In the genomic region with DNA sequence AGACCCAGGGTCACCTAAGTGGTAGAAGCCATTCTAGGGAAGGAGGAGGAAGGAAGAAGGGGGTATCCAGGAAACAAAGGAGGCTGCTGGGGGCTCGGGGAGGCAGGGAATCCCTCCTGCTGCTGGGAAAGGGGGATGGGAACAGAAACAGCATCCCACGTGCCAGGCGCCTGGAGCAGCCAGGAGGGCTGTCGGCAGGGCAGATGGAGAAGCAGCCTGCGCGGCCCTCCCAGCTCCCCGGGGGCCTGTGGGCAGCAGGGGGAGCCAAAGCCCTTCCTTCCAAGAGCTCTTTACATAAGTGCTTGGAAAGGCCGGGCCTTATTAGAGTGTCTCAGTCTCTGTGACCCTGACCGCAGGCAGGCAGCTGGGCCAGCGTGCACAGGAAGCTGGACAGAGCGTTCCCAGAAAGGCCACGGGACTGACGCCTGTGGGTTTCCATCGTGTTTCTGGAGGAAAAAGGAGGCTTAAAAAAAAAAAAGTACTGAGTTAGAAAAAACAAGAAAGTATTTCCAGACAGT, we compare ENCODE assay signal across 8 cellular contexts. TPM values are rescaled to one million over a fixed set of nuclear protein-coding genes. Genes with fewer than 3 reads are reported as not detected.
A peak's percentile ranks its signal among the peaks of the same experiment; 100 is the strongest.
DNase-seq lines count a peak whose midpoint lies in the region; ATAC-seq and TF ChIP-seq lines count a peak whose summit lies in the region.

No MANE protein-coding gene starts in this region.

- H3K27me3 Mint-ChIP-seq in naive thymus-derived CD8-positive, alpha-beta T cell: no peaks in the 10 kb centered on the region

- H3K9ac ChIP-seq in fibroblast of lung (ENCODE audit: insufficient read depth, low read length): no peak overlapping the region

- H3K4me3 ChIP-seq in fibroblast of lung (replicated peaks in 1 of 4; ENCODE audit: control extremely low read depth in 1 of 4, insufficient read depth in 1 of 4, low read depth in 3 of 4, low read length in 4 of 4): no peak overlapping the region

- DNase-seq in ELR (ENCODE audit: low read depth): peak; percentile 97
- peak; percentile 94 for DNase-seq in HuH-7 (ENCODE audit: low spot score)
- peak; percentile 96 for DNase-seq in RPMI8226
- DNase-seq in activated T-helper 9 cell treated with anti-CD3 and anti-CD28 coated beads, Interleukin-2, amount 50 U/mL, for 16 hours (ENCODE audit: low read depth): peak; percentile 46
- DNase-seq in fibroblast of lung (ENCODE audit: low read depth in 2 of 2): peak; percentile 99
- peak; percentile 60 to 88 (median 70) for DNase-seq in naive thymus-derived CD8-positive, alpha-beta T cell
- DNase-seq in stimulated activated CD8-positive, alpha-beta memory T cell treated with anti-CD3 and anti-CD28 coated beads, Interleukin-7, amount 100 ng/mL, for 48 hours (ENCODE audit: extremely low read depth in 1 of 2, low read depth in 1 of 2): peak; percentile 44 to 47

- no peaks in the 10 kb centered on the region for H3K27me3 ChIP-seq in fibroblast of lung (ENCODE audit: control insufficient read depth, insufficient read depth, low read length)

- peak overlapping the region; percentile 59 to 97 (median 89) for H3K27ac Mint-ChIP-seq in naive thymus-derived CD8-positive, alpha-beta T cell

- H3K9me3 ChIP-seq in fibroblast of lung (ENCODE audit: control insufficient read depth, insufficient read depth, low read depth, low read length): no peaks in the 10 kb centered on the region

- H3K9me3 Mint-ChIP-seq in naive thymus-derived CD8-positive, alpha-beta T cell: no peaks in the 10 kb centered on the region

- no peaks in the 10 kb centered on the region for H4K20me1 ChIP-seq in fibroblast of lung (ENCODE audit: control insufficient read depth, extremely low read depth, insufficient read depth, low read length)

- no peak overlapping the region for H2AFZ ChIP-seq in fibroblast of lung (ENCODE audit: low read length)

- H3K36me3 ChIP-seq in fibroblast of lung (ENCODE audit: control insufficient read depth, insufficient read depth, low read length): peaks cover 38% of the 10 kb centered on the region

- peaks cover 4 to 16% (median 7%) of the 10 kb centered on the region in 4 donors for H3K4me1 Mint-ChIP-seq in naive thymus-derived CD8-positive, alpha-beta T cell

- peaks cover 27% of the 10 kb centered on the region for H3K4me1 ChIP-seq in fibroblast of lung (ENCODE audit: control insufficient read depth, extremely low read depth, insufficient read depth, low read length)

- H3K79me2 ChIP-seq in fibroblast of lung (ENCODE audit: control insufficient read depth, insufficient read depth, low read length): no peaks in the 10 kb centered on the region

- no peak for TF ChIP-seq POLR2A in GM18505 (IDR thresholded peaks at IDR 0.05; ENCODE audit: borderline replicate concordance, extremely low read depth, insufficient read depth, insufficient read length)

- POLR2A ChIA-PET in naive thymus-derived CD8-positive, alpha-beta T cell (lab: Charles Lee): interaction anchor here (0.6 to 2.3 kb wide), 5 partner anchors 10 to 367 kb away, joined by 3 to 14 read pairs (median 6); partner anchors contain the start of gene STOML1

- ATAC-seq in naive thymus-derived CD8-positive, alpha-beta T cell: peak; percentile 98 to 100
- no peak for ATAC-seq in GM18505 (IDR thresholded peaks at IDR 0.05; ENCODE audit: unreplicated experiment)

- peak overlapping the region; percentile 80 for H3K27ac ChIP-seq in fibroblast of lung (ENCODE audit: insufficient read depth, low read length)

- H3K36me3 Mint-ChIP-seq in naive thymus-derived CD8-positive, alpha-beta T cell: no peaks in the 10 kb centered on the region

- no peak overlapping the region for H3K4me3 Mint-ChIP-seq in naive thymus-derived CD8-positive, alpha-beta T cell

- TF ChIP-seq CTCF in fibroblast of lung (conservative IDR thresholded peaks at IDR 0.05 in 1 of 2, IDR thresholded peaks at IDR 0.05 in 1 of 2; ENCODE audit: low read depth in 1 of 2, low read length in 2 of 2): peak; percentile 74 to 76

- H3K4me2 ChIP-seq in fibroblast of lung (ENCODE audit: extremely low read depth, insufficient read depth, low read length): no peak overlapping the region

RNA-seq across cellular contexts. Expression of gene LOXL1, which starts 24.8 kb away (rescaled TPM):
- 65.6 and 91.4 TPM in 2 replicates for total RNA-seq in fibroblast of lung
- 163 and 188 TPM in 2 replicates for polyA plus RNA-seq in fibroblast of lung
- 252 and 290 TPM in 2 replicates for polyA plus RNA-seq in fibroblast of lung (2012)
- 596 and 875 TPM in 2 replicates for polyA minus RNA-seq in fibroblast of lung (ENCODE audit: low replicate concordance)
- 1 to 10 TPM in 1 of 2 experiments, under 1 TPM in 1; 0.80 to 1.9 TPM for total RNA-seq in naive thymus-derived CD8-positive, alpha-beta T cell
- polyA plus RNA-seq in naive thymus-derived CD8-positive, alpha-beta T cell: 1 to 10 TPM; 1.2 to 2.0 (median 1.3) TPM

RNA-seq across cellular contexts. Expression of gene STOML1, which starts 41.0 kb away (rescaled TPM):
- 9.2 and 24.8 TPM in 2 replicates for total RNA-seq in fibroblast of lung
- polyA plus RNA-seq in fibroblast of lung: 8.7 and 9.8 TPM in 2 replicates
- 17.9 and 21.1 TPM in 2 replicates for polyA plus RNA-seq in fibroblast of lung (2012)
- 23.9 and 42.9 TPM in 2 replicates for polyA minus RNA-seq in fibroblast of lung (ENCODE audit: low replicate concordance)
- 10 to 100 TPM; 10.4 to 10.8 TPM for total RNA-seq in naive thymus-derived CD8-positive, alpha-beta T cell
- polyA plus RNA-seq in naive thymus-derived CD8-positive, alpha-beta T cell: 10 to 100 TPM in 2 of 3 donors, 1 to 10 TPM in 1; 9.6 to 15.6 (median 12.6) TPM

RNA-seq across cellular contexts. Expression of gene PML, which starts 43.4 kb away (rescaled TPM):
- total RNA-seq in fibroblast of lung: 16.4 and 34.0 TPM in 2 replicates
- polyA plus RNA-seq in fibroblast of lung: 11.1 and 15.5 TPM in 2 replicates
- polyA plus RNA-seq in fibroblast of lung (2012): 54.7 and 63.1 TPM in 2 replicates
- polyA minus RNA-seq in fibroblast of lung (ENCODE audit: low replicate concordance): 101 and 102 TPM in 2 replicates
- total RNA-seq in naive thymus-derived CD8-positive, alpha-beta T cell: 10 to 100 TPM; 53.1 to 57.9 TPM
- 10 to 100 TPM; 12.2 to 26.9 (median 19.7) TPM for polyA plus RNA-seq in naive thymus-derived CD8-positive, alpha-beta T cell

Comparison
In these comparisons a context has a peak if more than half of its experiments do, and no peak if none do; other contexts are left out.
1. DNase-seq: peak in every context shown above with its lines; median percentile 99 in fibroblast of lung; 97 in ELR; 96 in RPMI8226; 94 in HuH-7; 70 in naive thymus-derived CD8-positive, alpha-beta T cell; 46 in activated T-helper 9 cell treated with anti-CD3 and anti-CD28 coated beads, Interleukin-2, amount 50 U/mL, for 16 hours; 46 in stimulated activated CD8-positive, alpha-beta memory T cell treated with anti-CD3 and anti-CD28 coated beads, Interleukin-7, amount 100 ng/mL, for 48 hours.
2. RNA of gene LOXL1, which starts 24.8 kb away (total RNA-seq): 65.6 to 91.4 TPM in fibroblast of lung; 0.80 to 1.9 TPM in naive thymus-derived CD8-positive, alpha-beta T cell; every median in the first group is over 10 times any median in the second.